In genomic region chr1:145475369-145475915, GRCh38 we compare ENCODE assay signal across 8 cellular contexts. TPM values are rescaled to one million over a fixed set of nuclear protein-coding genes. Genes with fewer than 3 reads are reported as not detected.
DNase-seq lines count a peak whose midpoint lies in the region; ATAC-seq and TF ChIP-seq lines count a peak whose summit lies in the region.
"Not testable (repeated sequence)": the region's sequence is repeated elsewhere in the genome, so short reads cannot be mapped to it uniquely, and the experiment has no call there.

No MANE protein-coding gene starts in this region.

- H3K27me3 Mint-ChIP-seq in T-cell, result peaks cover 9 to 12% of the 10 kb centered on the region in 2 donors
- not testable (repeated sequence) for H3K27me3 Mint-ChIP-seq in activated T-cell treated with anti-CD3 and anti-CD28 coated beads, Interleukin-2, amount 50 U/mL, for 72 hours (ENCODE audit: low read depth)
- peaks cover 13% of the 10 kb centered on the region for H3K27me3 Mint-ChIP-seq in central memory CD8-positive, alpha-beta T cell

- not testable (repeated sequence) for TF ChIP-seq CTCF in GM12865 (IDR thresholded peaks at IDR 0.05; ENCODE audit: insufficient read depth, low read depth, low read length, missing control alignments); fibroblast of villous mesenchyme (IDR thresholded peaks at IDR 0.05; ENCODE audit: insufficient read depth, low read depth, low read length); lower lobe of right lung (IDR thresholded peaks at IDR 0.05); retinal pigment epithelial cell (conservative IDR thresholded peaks at IDR 0.05; ENCODE audit: low read depth, low read length); thoracic aorta (IDR thresholded peaks at IDR 0.05)

- not testable (repeated sequence) for H3K9me3 ChIP-seq in lower lobe of right lung, thoracic aorta

- not testable (repeated sequence) for H3K4me1 Mint-ChIP-seq in T-cell; activated T-cell treated with anti-CD3 and anti-CD28 coated beads, Interleukin-2, amount 50 U/mL, for 72 hours (ENCODE audit: low read depth); central memory CD8-positive, alpha-beta T cell

- peak overlapping the region; percentile 25 to 70 (median 51) for H3K4me3 Mint-ChIP-seq in T-cell
- H3K4me3 Mint-ChIP-seq in activated T-cell treated with anti-CD3 and anti-CD28 coated beads, Interleukin-2, amount 50 U/mL, for 72 hours, result peak overlapping the region; percentile 83 to 86
- peak overlapping the region; percentile 18 for H3K4me3 Mint-ChIP-seq in central memory CD8-positive, alpha-beta T cell

- peaks cover 12% of the 10 kb centered on the region for H3K27me3 ChIP-seq in lower lobe of right lung (ENCODE audit: low read depth)
- H3K27me3 ChIP-seq in thoracic aorta (replicated peaks; ENCODE audit: insufficient read depth), result not testable (repeated sequence)

- not testable (repeated sequence) for H3K36me3 ChIP-seq in lower lobe of right lung, thoracic aorta

- not testable (repeated sequence) for ATAC-seq in T-cell (replicated peaks in 1 of 4); central memory CD8-positive, alpha-beta T cell (replicated peaks; ENCODE audit: extremely low read depth, poor library complexity, severe bottlenecking); thoracic aorta (ENCODE audit: insufficient number of reproducible peaks, low FRiP score, low read depth)
- peak; percentile 53 to 69 for ATAC-seq in activated T-cell treated with anti-CD3 and anti-CD28 coated beads, Interleukin-2, amount 50 U/mL, for 72 hours (replicated peaks in 1 of 2)
- ATAC-seq in lower lobe of right lung, result peak in 1 of 2 donors; percentile 45

- H3K9me3 Mint-ChIP-seq in T-cell; activated T-cell treated with anti-CD3 and anti-CD28 coated beads, Interleukin-2, amount 50 U/mL, for 72 hours; central memory CD8-positive, alpha-beta T cell: not testable (repeated sequence)

- POLR2A ChIA-PET in T-cell (lab: Charles Lee), result not testable (repeated sequence)

- H3K36me3 Mint-ChIP-seq in T-cell; activated T-cell treated with anti-CD3 and anti-CD28 coated beads, Interleukin-2, amount 50 U/mL, for 72 hours (ENCODE audit: insufficient read depth in 2 of 2); central memory CD8-positive, alpha-beta T cell (ENCODE audit: insufficient read depth): not testable (repeated sequence)

- not testable (repeated sequence) for H3K27ac ChIP-seq in lower lobe of right lung, thoracic aorta

- H3K4me3 ChIP-seq in GM12865 (ENCODE audit: low read depth, low read length), result not testable (repeated sequence)
- H3K4me3 ChIP-seq in fibroblast of villous mesenchyme (ENCODE audit: low read depth, low read length), result peak overlapping the region; percentile 46
- peak overlapping the region; percentile 19 for H3K4me3 ChIP-seq in lower lobe of right lung
- H3K4me3 ChIP-seq in retinal pigment epithelial cell (ENCODE audit: low read length), result peak overlapping the region; percentile 39
- peak overlapping the region; percentile 54 for H3K4me3 ChIP-seq in thoracic aorta

- H3K4me1 ChIP-seq in lower lobe of right lung; thoracic aorta (ENCODE audit: control insufficient read depth in 1 of 2, low read depth in 2 of 2): not testable (repeated sequence)

- intact Hi-C loops in lower lobe of right lung (cut with DNase I), result not testable (repeated sequence)

- CTCF ChIA-PET in T-cell (lab: Charles Lee), result not testable (repeated sequence)

- not testable (repeated sequence) for H3K27ac Mint-ChIP-seq in T-cell
- peak overlapping the region; percentile 89 for H3K27ac Mint-ChIP-seq in activated T-cell treated with anti-CD3 and anti-CD28 coated beads, Interleukin-2, amount 50 U/mL, for 72 hours
- H3K27ac Mint-ChIP-seq in central memory CD8-positive, alpha-beta T cell (ENCODE audit: low read depth), result peak overlapping the region; percentile 13

- peak; percentile 5 for DNase-seq in GM12865 (ENCODE audit: low read depth)
- DNase-seq in T-cell, result peak in 1 of 34 experiments; percentile 8
- peak; percentile 32 to 45 for DNase-seq in activated T-cell treated with anti-CD3 and anti-CD28 coated beads, Interleukin-2, amount 50 U/mL, for 72 hours
- not testable (repeated sequence) for DNase-seq in central memory CD8-positive, alpha-beta T cell (ENCODE audit: low spot score in 2 of 2); lower lobe of right lung; retinal pigment epithelial cell (ENCODE audit: low read depth); thoracic aorta (ENCODE audit: low spot score)
- peak; percentile 27 for DNase-seq in fibroblast of villous mesenchyme (ENCODE audit: low read depth)

RNA-seq across cellular contexts. Expression of gene NBPF20, which starts 50.0 kb away (rescaled TPM):
- total RNA-seq in T-cell (1 to 10 TPM; 2.7 to 8.2 (median 3.9) TPM), fibroblast of villous mesenchyme (2.3 and 2.6 TPM in 2 replicates), lower lobe of right lung (2.4 TPM), thoracic aorta (1 to 10 TPM; 2.4 to 6.0 TPM)
- total RNA-seq in activated T-cell treated with anti-CD3 and anti-CD28 coated beads, Interleukin-2, amount 50 U/mL, for 72 hours, result 1 to 10 TPM; 1.3 to 2.3 TPM

Comparison
In these comparisons a context has a peak if more than half of its experiments do, and no peak if none do; other contexts are left out.
1. H3K4me3 Mint-ChIP-seq: peak in every context shown above with its lines; median percentile 84 in activated T-cell treated with anti-CD3 and anti-CD28 coated beads, Interleukin-2, amount 50 U/mL, for 72 hours; 51 in T-cell; 18 in central memory CD8-positive, alpha-beta T cell.